Comparison of ENCODE assay signal across 8 cellular contexts in genomic region chr1:153990468-153991150, GRCh38. TPM values are rescaled to one million over a fixed set of nuclear protein-coding genes. Genes with fewer than 3 reads are reported as not detected.
DNase-seq lines count a peak whose midpoint lies in the region; ATAC-seq, FAIRE-seq and TF ChIP-seq lines count a peak whose summit lies in the region.

RPS27 (plus strand) TSS chr1:153990762; CDS start chr1:153990797, 35 bp downstream.

- TF ChIP-seq CTCF in A549 (IDR thresholded peaks at IDR 0.05), result no peak
- no peak for TF ChIP-seq CTCF in WERI-Rb-1 (IDR thresholded peaks at IDR 0.05; ENCODE audit: low read depth, low read length)
- no peak for TF ChIP-seq CTCF in mammary epithelial cell (conservative IDR thresholded peaks at IDR 0.05 in 1 of 2, IDR thresholded peaks at IDR 0.05 in 1 of 2; ENCODE audit: extremely low read depth in 1 of 2, insufficient read depth in 1 of 2, low read depth in 1 of 2, low read length in 2 of 2)

- dilution Hi-C loops in mammary epithelial cell (cut with HindIII; ENCODE audit: low sequenced_read_pairs), result no loop called here

- POLR2A ChIA-PET in A549 (lab: Yijun Ruan, JAX), result interaction anchor here (0.5 to 2.0 kb wide), 67 partner anchors 9 to 633 kb away, joined by 3 to 52 read pairs (median 4); partner anchors contain the start of genes CHTOP, CREB3L4, CRTC2 and DENND4B

- intact Hi-C loops in mammary epithelial cell (cut with micrococcal nuclease), result loop anchor here (1.0 to 5.0 kb wide), 4 partner anchors 44 to 418 kb away; partner anchors contain the start of genes DENND4B and HAX1

- H4K20me1 ChIP-seq in mammary epithelial cell (ENCODE audit: insufficient read depth, low read length), result no peaks in the 10 kb centered on the region

- FAIRE-seq in A549 (lab: Jason Lieb, UNC), result peak; percentile 70

- CTCF ChIA-PET in A549 (lab: Yijun Ruan, JAX), result interaction anchor here (0.6 to 1.3 kb wide), 7 partner anchors 14 to 638 kb away, joined by 3 to 4 read pairs (median 3); partner anchors contain the start of genes JTB and SLC39A1
- CTCF ChIA-PET in mammary epithelial cell (lab: Charles Lee; ENCODE audit: low non-redundant PET), result interaction anchor here (0.5 kb wide), 1 partner anchor 263 kb away, joined by 4 read pairs; the partner anchor contains the start of gene INTS3

- H3K9ac ChIP-seq in mammary epithelial cell (ENCODE audit: insufficient read depth, low read length), result peak within 1 kb of the TSS; percentile 99
- peak within 1 kb of the TSS; percentile 98 for H3K9ac ChIP-seq in iPS-20b (ENCODE audit: low read depth, low read length)

- no peak for TF ChIP-seq RAD21 in A549 (conservative IDR thresholded peaks at IDR 0.05 in 1 of 2, IDR thresholded peaks at IDR 0.05 in 1 of 2)

- H3K4me1 ChIP-seq in A549 (peaks cover 14% of the 10 kb centered on the region; the same call in 2 of the 3 replicates), mammary epithelial cell (ENCODE audit: insufficient read depth, low read length) (peaks cover 21% of the 10 kb centered on the region), iPS-20b (ENCODE audit: insufficient read depth, low read length) (peaks cover 4% of the 10 kb centered on the region; the same call in 1 of the 2 replicates)

- H3K4me2 ChIP-seq in A549, result peak within 1 kb of the TSS; percentile 84
- peak within 1 kb of the TSS; percentile 79 for H3K4me2 ChIP-seq in mammary epithelial cell (ENCODE audit: insufficient read depth, low read depth, low read length)

- TSS peak; percentile 81 for BruUV-seq in mammary epithelial cell (replicated peaks; lab: Mats Ljungman, UMichigan)

- TF ChIP-seq EP300 in A549 (IDR thresholded peaks at IDR 0.05), result no peak

- in situ Hi-C loops in mammary epithelial cell (cut with MboI; ENCODE audit: low sequenced_read_pairs in 2 of 2), result loop anchor here in 1 of 2 donors (25.0 kb wide), 1 partner anchor 453 kb away; the partner anchor contains the start of genes S100A3, S100A4, S100A5 and S100A6

- no peaks in the 10 kb centered on the region for H3K27me3 ChIP-seq in WERI-Rb-1 (ENCODE audit: insufficient read depth, low read depth, severe bottlenecking)
- no peaks in the 10 kb centered on the region for H3K27me3 ChIP-seq in mammary epithelial cell (ENCODE audit: insufficient read depth, low read length)
- no peaks in the 10 kb centered on the region for H3K27me3 ChIP-seq in iPS-20b (ENCODE audit: insufficient read depth, low read length)

- H3K27ac ChIP-seq in A549 (peak within 1 kb of the TSS; percentile 93 to 94), WERI-Rb-1 (peak within 1 kb of the TSS; percentile 95), mammary epithelial cell (ENCODE audit: insufficient read depth, low read depth, low read length) (peak within 1 kb of the TSS; percentile 93), iPS-20b (ENCODE audit: low read length) (peak within 1 kb of the TSS; percentile 92), skin epidermis (peak within 1 kb of the TSS; percentile 73 to 99 (median 93))

- peak within 1 kb of the TSS; percentile 75 for H2AFZ ChIP-seq in mammary epithelial cell (ENCODE audit: low read depth, low read length)

- under 1% methylated on average over 24 of the region's 36 CpGs for WGBS in A549 (ENCODE audit: missing lambda C conversion rate)
- WGBS in mammary epithelial cell (ENCODE audit: low coverage, missing lambda C conversion rate), result 2% methylated on average over 35 of the region's 36 CpGs

- H3K9me3 ChIP-seq in A549 (no peaks in the 10 kb centered on the region), WERI-Rb-1 (ENCODE audit: severe bottlenecking) (peaks cover 5% of the 10 kb centered on the region), mammary epithelial cell (replicated peaks; ENCODE audit: insufficient read depth, low read length) (no peaks in the 10 kb centered on the region), iPS-20b (ENCODE audit: insufficient read depth, low read depth, low read length) (no peaks in the 10 kb centered on the region)

- peak; percentile 100 for TF ChIP-seq POLR2A in A549 (IDR thresholded peaks at IDR 0.05; ENCODE audit: low read length)

- DNase-seq in A549 (ENCODE audit: low read depth in 1 of 2, low spot score in 1 of 2) (peak; percentile 97 to 99), NCI-H2227 (lab: John Stamatoyannopoulos, UW; ENCODE audit: unreplicated experiment) (peak; percentile 98), WERI-Rb-1 (peak; percentile 100), mammary epithelial cell (peak; percentile 95)

- peaks cover 26% of the 10 kb centered on the region for H3K79me2 ChIP-seq in mammary epithelial cell (ENCODE audit: insufficient read depth, low read length)

- H3K36me3 ChIP-seq in WERI-Rb-1 (peaks cover 54% of the 10 kb centered on the region), mammary epithelial cell (ENCODE audit: insufficient read depth, low read length) (peaks cover 17% of the 10 kb centered on the region), iPS-20b (ENCODE audit: insufficient read depth, low read depth, low read length) (peaks cover 46% of the 10 kb centered on the region)

- H3K4me3 ChIP-seq in A549 (peak within 1 kb of the TSS; percentile 73), WERI-Rb-1 (ENCODE audit: low read depth, low read length) (peak within 1 kb of the TSS; percentile 77), mammary epithelial cell (replicated peaks in 1 of 3; ENCODE audit: insufficient read depth in 1 of 3, low read depth in 2 of 3, low read length in 3 of 3) (peak within 1 kb of the TSS; percentile 75 to 78 (median 77)), iPS-20b (ENCODE audit: low read length) (peak within 1 kb of the TSS; percentile 82), skin epidermis (peak within 1 kb of the TSS; percentile 49 to 97 (median 74))

- peak; percentile 56 to 58 for ATAC-seq in A549
- ATAC-seq in GM18867 (IDR thresholded peaks at IDR 0.05; ENCODE audit: unreplicated experiment), result peak; percentile 69
- ATAC-seq in HG03135 (IDR thresholded peaks at IDR 0.05; ENCODE audit: unreplicated experiment), result peak; percentile 81

TF ChIP-seq in A549, 52 proteins besides CTCF, POLR2A, EP300 and RAD21 (continues in another document):
- TF ChIP-seq NR3C1 (IDR thresholded peaks at IDR 0.05) (no peak), CEBPB (IDR thresholded peaks at IDR 0.05) (peak in 1 of 2 experiments; percentile 67; a peak in 2 of 4 replicates), BHLHE40 (IDR thresholded peaks at IDR 0.05; ENCODE audit: low read depth, low read length) (0 out of 2 replicates have a peak, but pooled peaks have one; percentile 14), USF2 (IDR thresholded peaks at IDR 0.05) (no peak), MAX (IDR thresholded peaks at IDR 0.05) (peak; percentile 92), REST (IDR thresholded peaks at IDR 0.05) (peak; percentile 58), ZSCAN20 (CRISPR knock-in tag; IDR thresholded peaks at IDR 0.05) (no peak), FOSB (CRISPR knock-in tag; IDR thresholded peaks at IDR 0.05) (no peak)
- TF ChIP-seq, protein P1, sequence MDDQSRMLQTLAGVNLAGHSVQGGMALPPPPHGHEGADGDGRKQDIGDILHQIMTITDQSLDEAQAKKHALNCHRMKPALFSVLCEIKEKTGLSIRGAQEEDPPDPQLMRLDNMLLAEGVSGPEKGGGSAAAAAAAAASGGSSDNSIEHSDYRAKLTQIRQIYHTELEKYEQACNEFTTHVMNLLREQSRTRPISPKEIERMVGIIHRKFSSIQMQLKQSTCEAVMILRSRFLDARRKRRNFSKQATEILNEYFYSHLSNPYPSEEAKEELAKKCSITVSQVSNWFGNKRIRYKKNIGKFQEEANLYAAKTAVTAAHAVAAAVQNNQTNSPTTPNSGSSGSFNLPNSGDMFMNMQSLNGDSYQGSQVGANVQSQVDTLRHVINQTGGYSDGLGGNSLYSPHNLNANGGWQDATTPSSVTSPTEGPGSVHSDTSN (IDR thresholded peaks at IDR 0.05), result no peak

RNA-seq across cellular contexts. Expression of gene RPS27, which starts in this region (rescaled TPM):
- polyA plus RNA-seq in A549 (2011; rRNA removed) (4,831 and 9,152 TPM in 2 replicates), A549 (2017; fragmentation: RNase III; extraction: RNeasy Plus Mini Kit Qiagen cat#74134 plus additional on column Dnase treatment) (5,586 to 6,202 TPM (median 5,748 TPM) in 3 replicates), mammary epithelial cell (1,814 TPM)
- 4,675 and 4,969 TPM in 2 replicates for polyA plus RNA-seq in A549 (2012; cell fraction: cytosol; rRNA removed)
- 945 and 992 TPM in 2 replicates for polyA plus RNA-seq in A549 (2012; cell fraction: nucleus; rRNA removed)
- 430 and 587 TPM in 2 replicates for polyA minus RNA-seq in A549 (2011; rRNA and poly(A)+ RNA removed)
- 1,000 to 10,000 TPM; 1,002 to 1,257 TPM for total RNA-seq in mammary epithelial cell
- 967 TPM for polyA minus RNA-seq in mammary epithelial cell

Comparison
In these comparisons a context has a peak if more than half of its experiments do, and no peak if none do; other contexts are left out.
1. Peak in every context shown above with its lines: DNase-seq, ATAC-seq, H3K4me3 ChIP-seq and H3K27ac ChIP-seq.